Comparison of ENCODE assay signal across 24 cellular contexts in genomic region chr4:138540056-138540800, GRCh38.
A peak's percentile ranks its signal among the peaks of the same experiment; 100 is the strongest.
DNase-seq lines count a peak whose midpoint lies in the region; ATAC-seq and TF ChIP-seq lines count a peak whose summit lies in the region.
"Had no signal": no experiment of that assay in that cellular context is flagged by ENCODE, and none has a peak within 500 bp of the region (broad histone marks: within the 10 kb centered on the region; RNA-seq: fewer than 3 reads in every experiment).

No MANE protein-coding gene starts in this region.

- ATAC-seq in esophagus mucosa (no peak), GM18870 (IDR thresholded peaks at IDR 0.05; ENCODE audit: unreplicated experiment) (no peak)
- ATAC-seq: HCT116, heart right ventricle, psoas muscle, Right ventricle myocardium inferior, upper lobe of right lung had no signal

- no peak overlapping the region for H3K4me3 ChIP-seq in fibroblast of mammary gland (ENCODE audit: control insufficient read depth, low read depth, low read length)
- H3K4me3 ChIP-seq: esophagus muscularis mucosa, heart right ventricle, psoas muscle, stomach, upper lobe of right lung had no signal

- TF ChIP-seq CTCF in fibroblast of mammary gland (conservative IDR thresholded peaks at IDR 0.05; ENCODE audit: control insufficient read depth, insufficient read depth, low read depth, low read length), result no peak

- DNase-seq in GM04503 (ENCODE audit: low read depth), result peak; percentile 62
- DNase-seq in RKO (ENCODE audit: low spot score), result peak; percentile 1
- peak; percentile 24 for DNase-seq in fibroblast of mammary gland (ENCODE audit: low read depth)
- peak; percentile 21 for DNase-seq in retina
- DNase-seq in activated naive CD4-positive, alpha-beta T cell treated with Interleukin-2 at 50 U/mL for 16 hours, result no peak
- no peak for DNase-seq in NCI-H345 (lab: John Stamatoyannopoulos, UW)
- DNase-seq: activated CD4-positive, alpha-beta T cell treated with anti-CD3 and anti-CD28 coated beads, Interleukin-2, amount 50 U/mL, for 1 hour; activated CD8-positive, alpha-beta memory T cell treated with anti-CD3 and anti-CD28 coated beads, Interleukin-2, amount 50 U/mL, for 48 hours; activated gamma-delta T cell; amygdala; BE2C; DND-41; heart right ventricle; NCI-H2107; NCI-H524; psoas muscle; stimulated activated CD4-positive, alpha-beta T cell treated with anti-CD3 and anti-CD28 coated beads, Interleukin-4, amount 100 ng/mL, for 4 hours; stomach; upper lobe of right lung had no signal

Comparison
In these comparisons a context has a peak if more than half of its experiments do, and no peak if none do; other contexts are left out.
1. DNase-seq: peak in GM04503 (single experiment), RKO (single experiment), fibroblast of mammary gland (single experiment) and retina (single experiment); none in activated naive CD4-positive, alpha-beta T cell treated with Interleukin-2 at 50 U/mL for 16 hours (single experiment) and NCI-H345 (single experiment).